Comparison of ENCODE assay signal across 1 cellular context in genomic region chr10:72550239-72550638, GRCh38.
TF ChIP-seq lines count a peak whose summit lies in the region.

No MANE protein-coding gene starts in this region.

TF ChIP-seq in GM12878, 131 proteins besides CTCF, POLR2A, EP300 and RAD21 (continued from another document and continues in another):
- no peak for TF ChIP-seq TBL1XR1 (IDR thresholded peaks at IDR 0.05; ENCODE audit: low read depth, low read length)
- no peak for TF ChIP-seq CREM (IDR thresholded peaks at IDR 0.05; ENCODE audit: low read depth)
- TF ChIP-seq MYC (IDR thresholded peaks at IDR 0.05; ENCODE audit: insufficient read depth, insufficient read length, insufficient replicate concordance, low read length, severe bottlenecking): no peak
- no peak for TF ChIP-seq SMC3 (IDR thresholded peaks at IDR 0.05; ENCODE audit: borderline replicate concordance, low read length)
- TF ChIP-seq ZNF592 (IDR thresholded peaks at IDR 0.05): no peak
- no peak for TF ChIP-seq FOXM1 (IDR thresholded peaks at IDR 0.05; ENCODE audit: low read depth, low read length)
- TF ChIP-seq BHLHE40 (IDR thresholded peaks at IDR 0.05; ENCODE audit: borderline replicate concordance in 1 of 2, low read depth in 2 of 2, low read length in 1 of 2): peak; percentile 50 to 68; a peak in 3 of 4 replicates
- TF ChIP-seq GATAD2B (conservative IDR thresholded peaks at IDR 0.05; ENCODE audit: low read depth): no peak
- TF ChIP-seq STAT1 (conservative IDR thresholded peaks at IDR 0.05): no peak
- no peak for TF ChIP-seq SUPT20H (IDR thresholded peaks at IDR 0.05; ENCODE audit: borderline replicate concordance, control insufficient read depth, low read depth, low read length)
- TF ChIP-seq USF2 (IDR thresholded peaks at IDR 0.05; ENCODE audit: borderline replicate concordance, low read depth, low read length): no peak
- TF ChIP-seq RB1 (IDR thresholded peaks at IDR 0.05; ENCODE audit: borderline replicate concordance): no peak
- TF ChIP-seq CREB1 (IDR thresholded peaks at IDR 0.05; ENCODE audit: low read depth): no peak
- no peak for TF ChIP-seq MEF2A (IDR thresholded peaks at IDR 0.05; ENCODE audit: insufficient read depth, low read depth, low read length)
- TF ChIP-seq ATF2 (IDR thresholded peaks at IDR 0.05; ENCODE audit: low read length): 0 out of 2 replicates have a peak, but pooled peaks have one; percentile 20
- no peak for TF ChIP-seq IRF3 (IDR thresholded peaks at IDR 0.05)
- no peak for TF ChIP-seq SIN3A (IDR thresholded peaks at IDR 0.05; ENCODE audit: low read depth, low read length)
- TF ChIP-seq NFYA (IDR thresholded peaks at IDR 0.05; ENCODE audit: borderline replicate concordance, low read depth, low read length): no peak
- no peak for TF ChIP-seq CHD1 (IDR thresholded peaks at IDR 0.05; ENCODE audit: low read depth, low read length)
- no peak for TF ChIP-seq RELB (IDR thresholded peaks at IDR 0.05; ENCODE audit: low read depth)
- no peak for TF ChIP-seq LARP7 (IDR thresholded peaks at IDR 0.05)
- TF ChIP-seq BACH1 (IDR thresholded peaks at IDR 0.05; ENCODE audit: borderline replicate concordance): no peak
- no peak for TF ChIP-seq TARDBP (IDR thresholded peaks at IDR 0.05; ENCODE audit: borderline replicate concordance)
- no peak for TF ChIP-seq EGR1 (IDR thresholded peaks at IDR 0.05; ENCODE audit: borderline replicate concordance in 1 of 2, low read depth in 2 of 2, low read length in 2 of 2)
- TF ChIP-seq ASH2L (IDR thresholded peaks at IDR 0.05; ENCODE audit: borderline replicate concordance, low read depth): no peak
- no peak for TF ChIP-seq PBX3 (IDR thresholded peaks at IDR 0.05; ENCODE audit: insufficient replicate concordance, low read depth, low read length)
- no peak for TF ChIP-seq CHD4 (IDR thresholded peaks at IDR 0.05)
- TF ChIP-seq KLF5 (IDR thresholded peaks at IDR 0.05; ENCODE audit: partially characterized antibody): no peak
- no peak for TF ChIP-seq ZBTB40 (IDR thresholded peaks at IDR 0.05; ENCODE audit: borderline replicate concordance)
- no peak for TF ChIP-seq ZNF687 (IDR thresholded peaks at IDR 0.05)
- no peak for TF ChIP-seq ZBTB33 (IDR thresholded peaks at IDR 0.05)
- TF ChIP-seq IRF4 (IDR thresholded peaks at IDR 0.05; ENCODE audit: low read depth, low read length): peak; percentile 17; the same call in 1 of the 2 replicates
- no peak for TF ChIP-seq YBX1 (IDR thresholded peaks at IDR 0.05)
- no peak for TF ChIP-seq POU2F2 (IDR thresholded peaks at IDR 0.05; ENCODE audit: borderline replicate concordance, low read depth, low read length)
- TF ChIP-seq MLLT1 (IDR thresholded peaks at IDR 0.05): no peak
